In genomic region chr11:65615229-65615949, GRCh38 we compare ENCODE assay signal across 8 cellular contexts. TPM values are rescaled to one million over a fixed set of nuclear protein-coding genes. Genes with fewer than 3 reads are reported as not detected.
DNase-seq lines count a peak whose midpoint lies in the region; ATAC-seq, FAIRE-seq and TF ChIP-seq lines count a peak whose summit lies in the region.

TSS of gene PCNX3 (plus strand) at chr11:65615776. CDS start at chr11:65616312, 536 bp downstream.

- peaks cover 3% of the 10 kb centered on the region for H3K36me3 ChIP-seq in kidney epithelial cell (ENCODE audit: control insufficient read depth, insufficient read depth, low read length)

- DNase-seq in Ammon's horn (ENCODE audit: low spot score) (peak; percentile 100), GM19239 (ENCODE audit: insufficient read length, low spot score) (peak; percentile 99), NCI-H524 treated with DMSO at 0.1 percent for 48 hours (lab: John Stamatoyannopoulos, UW) (peak; percentile 98), kidney epithelial cell (ENCODE audit: low read depth) (peak; percentile 99)
- peak; percentile 100 for DNase-seq in activated CD4-positive, alpha-beta T cell treated with anti-CD3 and anti-CD28 coated beads for 4 hours
- DNase-seq in stimulated activated CD4-positive, alpha-beta T cell treated with anti-CD3 and anti-CD28 coated beads, Interleukin-15, amount 100 ng/mL, for 48 hours (ENCODE audit: low read depth in 2 of 2) = peak; percentile 100

- no peaks in the 10 kb centered on the region for H3K27me3 ChIP-seq in kidney epithelial cell (ENCODE audit: control insufficient read depth, insufficient read depth, low read length)

- FAIRE-seq in GM19239 (lab: Jason Lieb, UNC) = peak; percentile 100

- ATAC-seq in HG03457 (IDR thresholded peaks at IDR 0.05; ENCODE audit: unreplicated experiment) = peak; percentile 72

- TF ChIP-seq CTCF in kidney epithelial cell (IDR thresholded peaks at IDR 0.05; ENCODE audit: insufficient read depth, low read length, poor library complexity, severe bottlenecking) = no peak

- H3K4me3 ChIP-seq in kidney epithelial cell (ENCODE audit: low read depth, low read length) = peak within 1 kb of the TSS; percentile 93

- peak within 1 kb of the TSS; percentile 100 for H3K27ac ChIP-seq in cingulate gyrus (ENCODE audit: low read depth, low read length)

RNA-seq across cellular contexts. Expression of gene PCNX3, which starts in this region (rescaled TPM):
- total RNA-seq in kidney epithelial cell = 61.9 and 71.2 TPM in 2 replicates

Comparison
In these comparisons a context has a peak if more than half of its experiments do, and no peak if none do; other contexts are left out.
1. Peak in every context shown above with its lines: DNase-seq, ATAC-seq, H3K4me3 ChIP-seq and H3K27ac ChIP-seq.